Comparison of ENCODE assay signal across 1 cellular context in the genomic region with DNA sequence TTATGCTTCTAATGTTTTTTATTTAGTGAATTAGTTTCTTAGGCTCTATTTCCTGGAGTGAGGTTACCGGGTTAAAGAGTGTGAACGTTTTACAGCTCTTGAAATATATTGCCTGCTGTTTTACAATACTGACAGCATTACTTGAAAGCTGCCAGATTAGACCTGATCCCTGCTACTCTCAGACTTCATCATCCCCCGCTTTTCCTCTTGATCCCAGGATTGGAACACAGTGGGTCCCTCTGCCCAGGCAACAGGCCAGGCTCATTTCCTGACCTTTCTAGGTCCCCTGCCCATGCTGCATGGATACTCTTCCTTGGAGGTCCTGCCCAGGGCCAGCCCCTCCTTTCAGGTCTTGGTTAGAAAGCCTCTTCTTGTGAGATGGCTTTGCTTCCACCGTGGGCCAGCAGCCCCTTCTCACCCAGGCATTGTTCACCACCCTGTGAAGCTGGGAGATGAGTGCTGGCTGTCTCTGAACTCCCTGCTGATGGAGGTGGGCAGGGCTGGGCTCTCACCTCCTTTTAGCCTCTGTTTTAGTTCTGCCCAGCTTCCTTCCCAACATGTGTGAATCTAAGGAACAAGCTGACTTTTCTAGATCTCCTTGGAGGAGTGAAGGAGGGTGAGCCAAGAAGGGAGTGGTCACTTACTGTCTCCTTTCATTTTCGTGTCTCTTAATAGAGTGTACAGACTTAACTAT.
TF ChIP-seq lines count a peak whose summit lies in the region.

No MANE protein-coding gene starts in this region.

TF ChIP-seq in A549, 52 proteins besides CTCF, POLR2A, EP300 and RAD21 (continued from another document):
- TF ChIP-seq, protein P1, sequence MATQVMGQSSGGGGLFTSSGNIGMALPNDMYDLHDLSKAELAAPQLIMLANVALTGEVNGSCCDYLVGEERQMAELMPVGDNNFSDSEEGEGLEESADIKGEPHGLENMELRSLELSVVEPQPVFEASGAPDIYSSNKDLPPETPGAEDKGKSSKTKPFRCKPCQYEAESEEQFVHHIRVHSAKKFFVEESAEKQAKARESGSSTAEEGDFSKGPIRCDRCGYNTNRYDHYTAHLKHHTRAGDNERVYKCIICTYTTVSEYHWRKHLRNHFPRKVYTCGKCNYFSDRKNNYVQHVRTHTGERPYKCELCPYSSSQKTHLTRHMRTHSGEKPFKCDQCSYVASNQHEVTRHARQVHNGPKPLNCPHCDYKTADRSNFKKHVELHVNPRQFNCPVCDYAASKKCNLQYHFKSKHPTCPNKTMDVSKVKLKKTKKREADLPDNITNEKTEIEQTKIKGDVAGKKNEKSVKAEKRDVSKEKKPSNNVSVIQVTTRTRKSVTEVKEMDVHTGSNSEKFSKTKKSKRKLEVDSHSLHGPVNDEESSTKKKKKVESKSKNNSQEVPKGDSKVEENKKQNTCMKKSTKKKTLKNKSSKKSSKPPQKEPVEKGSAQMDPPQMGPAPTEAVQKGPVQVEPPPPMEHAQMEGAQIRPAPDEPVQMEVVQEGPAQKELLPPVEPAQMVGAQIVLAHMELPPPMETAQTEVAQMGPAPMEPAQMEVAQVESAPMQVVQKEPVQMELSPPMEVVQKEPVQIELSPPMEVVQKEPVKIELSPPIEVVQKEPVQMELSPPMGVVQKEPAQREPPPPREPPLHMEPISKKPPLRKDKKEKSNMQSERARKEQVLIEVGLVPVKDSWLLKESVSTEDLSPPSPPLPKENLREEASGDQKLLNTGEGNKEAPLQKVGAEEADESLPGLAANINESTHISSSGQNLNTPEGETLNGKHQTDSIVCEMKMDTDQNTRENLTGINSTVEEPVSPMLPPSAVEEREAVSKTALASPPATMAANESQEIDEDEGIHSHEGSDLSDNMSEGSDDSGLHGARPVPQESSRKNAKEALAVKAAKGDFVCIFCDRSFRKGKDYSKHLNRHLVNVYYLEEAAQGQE (IDR thresholded peaks at IDR 0.05) = no peak
- TF ChIP-seq BHLHE40 (IDR thresholded peaks at IDR 0.05; ENCODE audit: low read depth, low read length) (no peak), NR3C1 (IDR thresholded peaks at IDR 0.05) (no peak), SREBF2 (IDR thresholded peaks at IDR 0.05) (no peak), ZFP36 (IDR thresholded peaks at IDR 0.05; ENCODE audit: borderline replicate concordance, partially characterized antibody) (no peak), RNF2 (IDR thresholded peaks at IDR 0.05; ENCODE audit: borderline replicate concordance, low read depth) (no peak)
- TF ChIP-seq, protein P2, sequence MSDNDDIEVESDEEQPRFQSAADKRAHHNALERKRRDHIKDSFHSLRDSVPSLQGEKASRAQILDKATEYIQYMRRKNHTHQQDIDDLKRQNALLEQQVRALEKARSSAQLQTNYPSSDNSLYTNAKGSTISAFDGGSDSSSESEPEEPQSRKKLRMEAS (IDR thresholded peaks at IDR 0.05) = no peak
